Comparison of ENCODE assay signal across 13 cellular contexts in the genomic region with DNA sequence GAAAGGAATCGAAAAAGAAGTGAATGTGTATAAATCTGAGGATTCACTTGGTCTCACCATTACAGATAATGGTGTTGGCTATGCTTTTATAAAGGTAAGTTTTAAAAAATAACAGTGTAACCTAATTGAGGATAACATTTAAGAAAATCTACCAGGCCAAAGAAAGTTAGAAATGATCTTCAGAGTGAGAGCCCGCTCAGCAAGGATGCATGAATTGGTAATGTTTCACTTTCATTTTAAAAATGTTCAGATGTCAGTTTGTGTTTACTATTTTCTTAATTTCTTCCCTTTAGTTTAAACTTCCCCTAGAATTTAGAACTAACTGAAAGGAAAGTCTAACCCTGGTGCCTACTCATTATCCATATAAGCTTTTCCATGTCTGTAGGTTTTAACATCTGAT. TPM values are rescaled to one million over a fixed set of nuclear protein-coding genes. Genes with fewer than 3 reads are reported as not detected.
A peak's percentile ranks its signal among the peaks of the same experiment; 100 is the strongest.
DNase-seq lines count a peak whose midpoint lies in the region; ATAC-seq, FAIRE-seq and TF ChIP-seq lines count a peak whose summit lies in the region.
"Had no signal": no experiment of that assay in that cellular context is flagged by ENCODE, and none has a peak within 500 bp of the region (broad histone marks: within the 10 kb centered on the region; RNA-seq: fewer than 3 reads in every experiment).

No MANE protein-coding gene starts in this region.

- peak overlapping the region in 6 of 7 donors; percentile 7 to 84 (median 76) for H3K27ac Mint-ChIP-seq in CD4-positive, alpha-beta memory T cell
- peak overlapping the region; percentile 35 for H3K27ac Mint-ChIP-seq in activated naive CD8-positive, alpha-beta T cell treated with anti-CD3 and anti-CD28 coated beads for 36 hours
- peak overlapping the region in 3 of 10 donors; percentile 35 to 72 (median 37) for H3K27ac Mint-ChIP-seq in naive thymus-derived CD8-positive, alpha-beta T cell
- no peak overlapping the region for H3K27ac Mint-ChIP-seq in nephron progenitor cell

- peaks cover 10 to 24% (median 16%) of the 10 kb centered on the region in 4 donors for H3K4me1 Mint-ChIP-seq in CD4-positive, alpha-beta memory T cell
- H3K4me1 Mint-ChIP-seq in activated naive CD8-positive, alpha-beta T cell treated with anti-CD3 and anti-CD28 coated beads for 36 hours = peaks cover 12% of the 10 kb centered on the region
- peaks cover 0 to 19% (median 15%) of the 10 kb centered on the region in 4 donors for H3K4me1 Mint-ChIP-seq in naive thymus-derived CD8-positive, alpha-beta T cell
- H3K4me1 Mint-ChIP-seq in nephron progenitor cell = peaks cover 12% of the 10 kb centered on the region

- no peak for TF ChIP-seq CTCF in nephron progenitor cell (IDR thresholded peaks at IDR 0.05)

- CTCF ChIA-PET in CD4-positive, alpha-beta memory T cell (lab: Charles Lee; ENCODE audit: partially characterized antibody) = no interaction called here

- no peak overlapping the region for H3K27ac ChIP-seq in CD4-positive, alpha-beta memory T cell (ENCODE audit: low read depth, low read length)
- H3K27ac ChIP-seq: breast epithelium, PC-9 had no signal

- no peaks in the 10 kb centered on the region for H3K9me3 ChIP-seq in CD4-positive, alpha-beta memory T cell (ENCODE audit: control insufficient read depth in 1 of 2, low read length in 2 of 2)
- H3K9me3 ChIP-seq: breast epithelium had no signal

- no peak for ATAC-seq in naive thymus-derived CD8-positive, alpha-beta T cell
- no peak for ATAC-seq in GM21737 (IDR thresholded peaks at IDR 0.05; ENCODE audit: unreplicated experiment)

- peaks cover 0 to 3% of the 10 kb centered on the region in 2 donors for H3K27me3 Mint-ChIP-seq in CD4-positive, alpha-beta memory T cell
- no peaks in the 10 kb centered on the region for H3K27me3 Mint-ChIP-seq in activated naive CD8-positive, alpha-beta T cell treated with anti-CD3 and anti-CD28 coated beads for 36 hours
- peaks cover 0 to 2% (median 0%) of the 10 kb centered on the region in 5 donors for H3K27me3 Mint-ChIP-seq in naive thymus-derived CD8-positive, alpha-beta T cell
- H3K27me3 Mint-ChIP-seq in nephron progenitor cell (ENCODE audit: low read depth, poor library complexity) = peaks cover 8% of the 10 kb centered on the region

- no peaks in the 10 kb centered on the region for H3K36me3 ChIP-seq in CD4-positive, alpha-beta memory T cell (ENCODE audit: insufficient read depth, low read length)
- H3K36me3 ChIP-seq: breast epithelium had no signal

- POLR2A ChIA-PET in CD4-positive, alpha-beta memory T cell (lab: Charles Lee; ENCODE audit: partially characterized antibody) = no interaction called here
- POLR2A ChIA-PET in naive thymus-derived CD8-positive, alpha-beta T cell (lab: Charles Lee) = no interaction called here

- peaks cover 6 to 8% of the 10 kb centered on the region in 2 donors for H3K36me3 Mint-ChIP-seq in CD4-positive, alpha-beta memory T cell
- H3K36me3 Mint-ChIP-seq in activated naive CD8-positive, alpha-beta T cell treated with anti-CD3 and anti-CD28 coated beads for 36 hours = peaks cover 6% of the 10 kb centered on the region
- H3K36me3 Mint-ChIP-seq in naive thymus-derived CD8-positive, alpha-beta T cell = peaks cover 0 to 6% (median 5%) of the 10 kb centered on the region in 3 donors
- no peaks in the 10 kb centered on the region for H3K36me3 Mint-ChIP-seq in nephron progenitor cell (ENCODE audit: low read depth)

- peaks cover 2 to 12% (median 7%) of the 10 kb centered on the region in 8 donors for H3K9me3 Mint-ChIP-seq in CD4-positive, alpha-beta memory T cell
- peaks cover 13% of the 10 kb centered on the region for H3K9me3 Mint-ChIP-seq in activated naive CD8-positive, alpha-beta T cell treated with anti-CD3 and anti-CD28 coated beads for 36 hours
- peaks cover under 1 to 15% (median 9%) of the 10 kb centered on the region in 9 donors for H3K9me3 Mint-ChIP-seq in naive thymus-derived CD8-positive, alpha-beta T cell
- peaks cover 11% of the 10 kb centered on the region for H3K9me3 Mint-ChIP-seq in nephron progenitor cell

- no peak for DNase-seq in CD4-positive, alpha-beta memory T cell
- DNase-seq in GM19239 (ENCODE audit: insufficient read length, low spot score) (no peak), putamen (ENCODE audit: low spot score) (no peak), NOMO-1 (lab: John Stamatoyannopoulos, UW; ENCODE audit: unreplicated experiment in 2 of 2) (no peak), nephron progenitor cell (no peak)
- DNase-seq in activated naive CD8-positive, alpha-beta T cell treated with anti-CD3 and anti-CD28 coated beads for 36 hours = no peak
- no peak for DNase-seq in naive thymus-derived CD8-positive, alpha-beta T cell
- DNase-seq: hippocampal formation, NCI-H2171, PC-9, T-helper 9 cell had no signal

- H3K4me3 ChIP-seq in CD4-positive, alpha-beta memory T cell (ENCODE audit: low read length in 2 of 2) = peak overlapping the region in 1 of 2 donors; percentile 11
- H3K4me3 ChIP-seq: PC-9 had no signal

- intact Hi-C loops in CD4-positive, alpha-beta memory T cell (cut with micrococcal nuclease) = no loop called here

- H3K4me3 Mint-ChIP-seq in CD4-positive, alpha-beta memory T cell = peak overlapping the region; percentile 6 to 81 (median 67)
- H3K4me3 Mint-ChIP-seq in activated naive CD8-positive, alpha-beta T cell treated with anti-CD3 and anti-CD28 coated beads for 36 hours = peak overlapping the region; percentile 11
- H3K4me3 Mint-ChIP-seq in naive thymus-derived CD8-positive, alpha-beta T cell = peak overlapping the region in 9 of 10 donors; percentile 2 to 66 (median 42)
- no peak overlapping the region for H3K4me3 Mint-ChIP-seq in nephron progenitor cell

- peak; percentile 53 for FAIRE-seq in GM19239 (lab: Jason Lieb, UNC)

- no peaks in the 10 kb centered on the region for H3K27me3 ChIP-seq in CD4-positive, alpha-beta memory T cell (ENCODE audit: insufficient read depth, low read length)
- H3K27me3 ChIP-seq: breast epithelium had no signal

- peaks cover 7% of the 10 kb centered on the region for H3K4me1 ChIP-seq in CD4-positive, alpha-beta memory T cell (ENCODE audit: insufficient read depth, low read length)
- H3K4me1 ChIP-seq: breast epithelium had no signal

RNA-seq across cellular contexts. Expression of a gene that starts 35.0 kb away (rescaled TPM):
- under 1 TPM; 0.28 to 0.52 TPM for total RNA-seq in CD4-positive, alpha-beta memory T cell
- polyA plus RNA-seq in CD4-positive, alpha-beta memory T cell = under 1 TPM; 0.13 to 0.33 TPM
- total RNA-seq in activated naive CD8-positive, alpha-beta T cell treated with anti-CD3 and anti-CD28 coated beads for 36 hours = under 1 TPM; 0.14 to 0.20 TPM
- under 1 TPM; 0.26 to 0.52 TPM for total RNA-seq in naive thymus-derived CD8-positive, alpha-beta T cell
- polyA plus RNA-seq in naive thymus-derived CD8-positive, alpha-beta T cell = under 1 TPM; 0.05 to 0.39 (median 0.18) TPM
